11 cellular contexts compared by ENCODE assay signal in genomic region chr14:100827140-100827517, GRCh38. TPM values are rescaled to one million over a fixed set of nuclear protein-coding genes. Genes with fewer than 3 reads are reported as not detected.
DNase-seq lines count a peak whose midpoint lies in the region; TF ChIP-seq lines count a peak whose summit lies in the region.
"Had no signal": no experiment of that assay in that cellular context is flagged by ENCODE, and none has a peak within 500 bp of the region (broad histone marks: within the 10 kb centered on the region; RNA-seq: fewer than 3 reads in every experiment).

No MANE protein-coding gene starts in this region.

- no peak overlapping the region for H3K4me2 ChIP-seq in smooth muscle cell

- no peak overlapping the region for H2AFZ ChIP-seq in smooth muscle cell (ENCODE audit: low read depth)

- intact Hi-C loops in A673 (cut with micrococcal nuclease; ENCODE audit: unreplicated experiment), result loop anchor here (5.0 kb wide), 1 partner anchor 440 kb away; no protein-coding TSS in a partner anchor

- no peaks in the 10 kb centered on the region for H4K20me1 ChIP-seq in smooth muscle cell (ENCODE audit: low read depth)

- no TSS peak for BruUV-seq in A673 (replicated peaks; lab: Mats Ljungman, UMichigan)

- POLR2A ChIA-PET in A673 (lab: Charles Lee; ENCODE audit: low non-redundant PET), result no interaction called here

- peaks cover 13% of the 10 kb centered on the region for H3F3A ChIP-seq in smooth muscle cell (ENCODE audit: low read depth)

- H3K9me3 ChIP-seq in A673 (ENCODE audit: low read depth, low read length, poor library complexity, severe bottlenecking) (no peaks in the 10 kb centered on the region), smooth muscle cell (replicated peaks; ENCODE audit: low read depth) (no peaks in the 10 kb centered on the region)

- CTCF ChIA-PET in A673 (lab: Charles Lee), result interaction anchor here (0.6 to 0.7 kb wide), 2 partner anchors 43 to 92 kb away, joined by 5 to 7 read pairs; no protein-coding TSS in a partner anchor

- peak overlapping the region; percentile 57 for H3K4me3 ChIP-seq in A673 (ENCODE audit: low read depth, low read length, poor library complexity, severe bottlenecking)
- peak overlapping the region; percentile 58 for H3K4me3 ChIP-seq in HFF-Myc (replicated peaks; ENCODE audit: low read depth, low read length)
- H3K4me3 ChIP-seq in smooth muscle cell, result no peak overlapping the region

- 97% methylated on average over 17 of the region's 25 CpGs for WGBS in smooth muscle cell (ENCODE audit: low lambda C conversion rate)

- H3K27me3 ChIP-seq in A673 (replicated peaks; ENCODE audit: insufficient read depth, low read depth, low read length, poor library complexity) (no peaks in the 10 kb centered on the region), smooth muscle cell (ENCODE audit: low read depth) (no peaks in the 10 kb centered on the region)

- TF ChIP-seq CTCF in A673 (conservative IDR thresholded peaks at IDR 0.05; ENCODE audit: low read depth, low read length) (peak; percentile 65), HFF-Myc (IDR thresholded peaks at IDR 0.05; ENCODE audit: low read depth, low read length, missing control alignments) (peak; percentile 46), smooth muscle cell (IDR thresholded peaks at IDR 0.05; ENCODE audit: borderline replicate concordance, insufficient read depth, poor library complexity, severe bottlenecking) (no peak)

- no peak overlapping the region for H3K9ac ChIP-seq in smooth muscle cell (ENCODE audit: low read depth)

- H3K4me1 ChIP-seq in A673 (ENCODE audit: insufficient read depth, low read length, poor library complexity, severe bottlenecking), result peaks cover 12% of the 10 kb centered on the region
- peaks cover 42% of the 10 kb centered on the region for H3K4me1 ChIP-seq in smooth muscle cell (ENCODE audit: low read depth)

- DNase-seq in A673 (ENCODE audit: low spot score) (peak; percentile 35), HFF-Myc (ENCODE audit: extremely low read depth, low read depth) (no peak), caudate nucleus (lab: John Stamatoyannopoulos, UW) (peak in 10 of 61 donors; percentile 10 to 38 (median 18)), lung microvascular endothelial cell (ENCODE audit: low read depth in 2 of 2) (peak; percentile 11 to 21), NCI-H2196 treated with DMSO at 0.1 percent for 48 hours (lab: John Stamatoyannopoulos, UW; ENCODE audit: unreplicated experiment) (no peak), NCI-H146 treated with DMSO at 0.1 percent for 48 hours (lab: John Stamatoyannopoulos, UW; ENCODE audit: unreplicated experiment) (no peak), smooth muscle cell (lab: John Stamatoyannopoulos, UW; ENCODE audit: unreplicated experiment) (no peak)
- no peak for DNase-seq in stimulated activated CD4-positive, alpha-beta T cell treated with anti-CD3 and anti-CD28 coated beads, Interleukin-4, amount 100 ng/mL, for 4 hours
- DNase-seq: CD4-positive, CD25-positive, alpha-beta regulatory T cell; natural killer cell had no signal

- peak overlapping the region; percentile 59 for H3K27ac ChIP-seq in A673 (ENCODE audit: low read depth, low read length, poor library complexity, severe bottlenecking)
- peak overlapping the region; percentile 2 for H3K27ac ChIP-seq in caudate nucleus (ENCODE audit: low read depth, low read length)
- no peak overlapping the region for H3K27ac ChIP-seq in smooth muscle cell (ENCODE audit: low read depth)

- peaks cover 2% of the 10 kb centered on the region for H3K36me3 ChIP-seq in A673 (ENCODE audit: insufficient read depth, low read length, poor library complexity, severe bottlenecking)
- H3K36me3 ChIP-seq in smooth muscle cell (ENCODE audit: low read depth), result no peaks in the 10 kb centered on the region

- H3K79me2 ChIP-seq in smooth muscle cell (ENCODE audit: low read depth), result no peaks in the 10 kb centered on the region

RNA-seq across cellular contexts. Expression of gene MEG3, which starts 1.2 kb away (rescaled TPM):
- 51.0 and 58.7 TPM in 2 replicates for total RNA-seq in A673 (2021)
- 0.99 and 4.8 TPM in 2 replicates for total RNA-seq in lung microvascular endothelial cell
- total RNA-seq in smooth muscle cell, result not detected in 2 replicates
- polyA plus RNA-seq in smooth muscle cell, result 0.70 TPM in 1 of 2 replicates, not detected in the other
- total RNA-seq: HT1080 had no signal
- polyA plus RNA-seq: CD4-positive, CD25-positive, alpha-beta regulatory T cell had no signal

Comparison
In these comparisons a context has a peak if more than half of its experiments do, and no peak if none do; other contexts are left out.
1. DNase-seq: peak in A673 (single experiment) and lung microvascular endothelial cell (2 of 2); none in HFF-Myc (single experiment), NCI-H2196 treated with DMSO at 0.1 percent for 48 hours (single experiment), stimulated activated CD4-positive, alpha-beta T cell treated with anti-CD3 and anti-CD28 coated beads, Interleukin-4, amount 100 ng/mL, for 4 hours (0 of 2), NCI-H146 treated with DMSO at 0.1 percent for 48 hours (single experiment) and smooth muscle cell (single experiment).